In the genomic region with DNA sequence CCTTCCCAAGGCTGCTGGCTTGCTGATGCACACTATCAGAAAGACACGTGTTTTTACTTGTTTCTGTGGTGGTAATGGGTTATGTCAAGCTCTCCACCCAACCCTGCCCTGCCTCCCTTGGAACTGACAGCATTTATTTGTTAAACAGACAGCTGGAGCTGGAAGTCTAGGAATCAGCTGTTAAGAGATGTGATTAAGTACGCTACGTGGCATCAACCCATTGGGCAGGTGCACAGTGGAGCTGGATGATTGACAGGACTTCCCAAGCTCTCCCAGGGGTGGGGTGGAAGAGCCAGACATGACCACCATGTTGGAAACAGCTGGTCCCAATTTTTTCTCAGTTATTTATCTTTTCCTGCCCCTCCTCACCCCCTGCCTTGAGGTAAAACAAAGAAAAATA, we compare ENCODE assay signal across 16 cellular contexts. TPM values are rescaled to one million over a fixed set of nuclear protein-coding genes. Genes with fewer than 3 reads are reported as not detected.
DNase-seq lines count a peak whose midpoint lies in the region; ATAC-seq and TF ChIP-seq lines count a peak whose summit lies in the region.
"Had no signal": no experiment of that assay in that cellular context is flagged by ENCODE, and none has a peak within 500 bp of the region (broad histone marks: within the 10 kb centered on the region; RNA-seq: fewer than 3 reads in every experiment).

No MANE protein-coding gene starts in this region.

- H3K27ac ChIP-seq in A673 (ENCODE audit: low read depth, low read length, poor library complexity, severe bottlenecking) (no peak overlapping the region), SJCRH30 (no peak overlapping the region), coronary artery (no peak overlapping the region)
- H3K27ac ChIP-seq: PC-9 had no signal

- BruUV-seq in A673 (replicated peaks; lab: Mats Ljungman, UMichigan), result no TSS peak

- DNase-seq in A673 (ENCODE audit: low spot score) (peak; percentile 11), NCI-H146 (lab: John Stamatoyannopoulos, UW) (peak; percentile 81), SJCRH30 (peak; percentile 35 to 46), myocyte (ENCODE audit: low read depth) (peak; percentile 85), osteocyte (ENCODE audit: extremely low spot score, unreplicated experiment) (no peak), kidney tubule cell (ENCODE audit: low spot score) (no peak), coronary artery (ENCODE audit: low spot score) (no peak)
- DNase-seq: BE2C, DMS79, MV-4-11, NCI-H187, NCI-H226, NCI-H510A treated with DMSO at 0.1 percent for 48 hours, PC-9 had no signal

- H3K4me3 Mint-ChIP-seq in osteocyte (ENCODE audit: unreplicated experiment), result no peak overlapping the region
- H3K4me3 Mint-ChIP-seq: IgD-negative memory B cell had no signal

- H3K4me3 ChIP-seq in A673 (ENCODE audit: low read depth, low read length, poor library complexity, severe bottlenecking), result no peak overlapping the region
- no peak overlapping the region for H3K4me3 ChIP-seq in SJCRH30
- no peak overlapping the region for H3K4me3 ChIP-seq in coronary artery
- H3K4me3 ChIP-seq: PC-9 had no signal

- no peaks in the 10 kb centered on the region for H3K9me3 Mint-ChIP-seq in osteocyte (ENCODE audit: unreplicated experiment)

- intact Hi-C loops in A673 (cut with micrococcal nuclease; ENCODE audit: unreplicated experiment), result no loop called here

- H3K4me1 Mint-ChIP-seq in osteocyte (ENCODE audit: unreplicated experiment), result no peaks in the 10 kb centered on the region
- H3K4me1 Mint-ChIP-seq: IgD-negative memory B cell had no signal

- CTCF ChIA-PET in A673 (lab: Charles Lee), result no interaction called here

- H3K27me3 Mint-ChIP-seq in osteocyte (ENCODE audit: unreplicated experiment), result peaks cover 3% of the 10 kb centered on the region
- H3K27me3 Mint-ChIP-seq: IgD-negative memory B cell had no signal

- no peaks in the 10 kb centered on the region for H3K36me3 Mint-ChIP-seq in osteocyte (ENCODE audit: unreplicated experiment)

- POLR2A ChIA-PET in A673 (lab: Charles Lee; ENCODE audit: low non-redundant PET), result no interaction called here

- H3K4me1 ChIP-seq in A673 (ENCODE audit: insufficient read depth, low read length, poor library complexity, severe bottlenecking) (no peaks in the 10 kb centered on the region), SJCRH30 (no peaks in the 10 kb centered on the region)
- H3K4me1 ChIP-seq: BE2C had no signal

- H3K9me3 ChIP-seq in A673 (ENCODE audit: low read depth, low read length, poor library complexity, severe bottlenecking) (no peaks in the 10 kb centered on the region), SJCRH30 (replicated peaks) (no peaks in the 10 kb centered on the region)
- H3K9me3 ChIP-seq: BE2C had no signal

- TF ChIP-seq CTCF in A673 (conservative IDR thresholded peaks at IDR 0.05; ENCODE audit: low read depth, low read length) (no peak), osteocyte (IDR thresholded peaks at IDR 0.05) (no peak), coronary artery (IDR thresholded peaks at IDR 0.05) (no peak)

- no peak overlapping the region for H3K27ac Mint-ChIP-seq in osteocyte (ENCODE audit: unreplicated experiment)
- H3K27ac Mint-ChIP-seq: IgD-negative memory B cell had no signal

- no peak for ATAC-seq in HG02642 (IDR thresholded peaks at IDR 0.05; ENCODE audit: poor library complexity, unreplicated experiment)

- H3K36me3 ChIP-seq in A673 (ENCODE audit: insufficient read depth, low read length, poor library complexity, severe bottlenecking) (no peaks in the 10 kb centered on the region), SJCRH30 (no peaks in the 10 kb centered on the region)
- H3K36me3 ChIP-seq: BE2C had no signal

- H3K27me3 ChIP-seq in A673 (replicated peaks; ENCODE audit: insufficient read depth, low read depth, low read length, poor library complexity), result no peaks in the 10 kb centered on the region
- no peaks in the 10 kb centered on the region for H3K27me3 ChIP-seq in SJCRH30
- H3K27me3 ChIP-seq: BE2C had no signal

RNA-seq across cellular contexts. Expression of gene ADAMTS18, which starts 49.4 kb away (rescaled TPM):
- not detected in 2 replicates for total RNA-seq in A673 (2021)
- total RNA-seq in SJCRH30 (2014; rRNA removed; shearing (Covaris generic)), result 0.16 and 0.28 TPM in 2 replicates
- 0.13 TPM in 1 of 2 replicates, not detected in the other for total RNA-seq in myocyte
- polyA plus RNA-seq in myocyte (2012), result 0.01 TPM
- total RNA-seq in osteocyte, result not detected in 2 replicates
- total RNA-seq: PC-9 had no signal
- polyA plus RNA-seq: IgD-negative memory B cell had no signal

Comparison
In these comparisons a context has a peak if more than half of its experiments do, and no peak if none do; other contexts are left out.
1. DNase-seq: peak in A673 (single experiment), NCI-H146 (single experiment), SJCRH30 (2 of 2) and myocyte (single experiment); none in osteocyte (single experiment), kidney tubule cell (single experiment) and coronary artery (single experiment).